Comparison of ENCODE assay signal across 26 cellular contexts in the genomic region with DNA sequence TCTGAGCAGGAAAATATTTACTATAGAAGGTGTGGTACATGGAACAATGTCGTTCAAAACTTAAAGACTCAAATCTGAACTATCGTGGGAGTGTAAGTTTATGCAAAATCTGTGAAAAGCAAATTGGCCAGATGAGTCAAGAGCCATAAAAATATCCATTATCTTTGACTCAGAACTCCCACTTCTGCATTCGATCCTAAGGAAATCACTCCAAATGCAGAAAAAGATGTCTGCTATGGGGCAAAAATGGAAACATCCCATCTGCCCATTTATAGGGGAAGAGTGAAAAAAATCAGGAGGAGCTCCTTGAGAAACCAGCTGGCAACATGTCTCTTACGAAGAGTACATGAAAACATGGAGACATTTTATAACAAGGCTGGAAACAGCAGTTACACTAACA. TPM values are rescaled to one million over a fixed set of nuclear protein-coding genes. Genes with fewer than 3 reads are reported as not detected.
"Had no signal": no experiment of that assay in that cellular context is flagged by ENCODE, and none has a peak within 500 bp of the region (broad histone marks: within the 10 kb centered on the region; RNA-seq: fewer than 3 reads in every experiment).

No MANE protein-coding gene starts in this region.

- ATAC-seq: K562 had no signal

- H3K4me1 ChIP-seq: SJSA1 had no signal

- FAIRE-seq: K562, RCC 7860 had no signal

- H3K9me3 ChIP-seq: SJSA1 had no signal

- H3K27ac Mint-ChIP-seq: IgD-negative memory B cell had no signal

- H3K4me2 ChIP-seq: KMS-11 had no signal

- H3K4me3 Mint-ChIP-seq: IgD-negative memory B cell had no signal

- H3K36me3 ChIP-seq: SJSA1 had no signal

- H3K27ac ChIP-seq: KMS-11, SJSA1, SK-N-MC had no signal

- H3K4me1 Mint-ChIP-seq: IgD-negative memory B cell had no signal

- H3K4me3 ChIP-seq: K562, SJSA1, SK-N-MC had no signal

- DNase-seq: MV-4-11, NCI-H1048, NCI-H1105, NCI-H1417, NCI-H1436 treated with DMSO at 0.1 percent for 48 hours, NCI-H1694, NCI-H187 treated with DMSO at 0.1 percent for 48 hours, NCI-H2029 treated with DMSO at 0.1 percent for 48 hours, NCI-H226, NCI-H446, NCI-H510A, NCI-H524 treated with DMSO at 0.1 percent for 48 hours, NCI-H69, NCI-H774, Right ventricle myocardium superior, RPMI8226, SIG-M5, SW 1271 had no signal

- H3K36me3 Mint-ChIP-seq: IgD-negative memory B cell had no signal

- H3K9me3 Mint-ChIP-seq: IgD-negative memory B cell had no signal

RNA-seq across cellular contexts. Expression of a gene that starts 43.6 kb away (rescaled TPM):
- total RNA-seq: K562, LHCN-M2, MCF 10A, Right ventricle myocardium superior, SJSA1 had no signal
- polyA plus RNA-seq: IgD-negative memory B cell, K562 had no signal
